In genomic region chr12:726281-727140, GRCh38 we compare ENCODE assay signal across 8 cellular contexts. TPM values are rescaled to one million over a fixed set of nuclear protein-coding genes. Genes with fewer than 3 reads are reported as not detected.
DNase-seq lines count a peak whose midpoint lies in the region; ATAC-seq and TF ChIP-seq lines count a peak whose summit lies in the region.

No MANE protein-coding gene starts in this region.

- no peak for TF ChIP-seq POLR2A in GM18505 (IDR thresholded peaks at IDR 0.05; ENCODE audit: borderline replicate concordance, extremely low read depth, insufficient read depth, insufficient read length)

- peak overlapping the region; percentile 52 to 82 (median 77) for H3K27ac Mint-ChIP-seq in CD4-positive, CD25-positive, alpha-beta regulatory T cell
- peak overlapping the region; percentile 44 for H3K27ac Mint-ChIP-seq in activated naive CD8-positive, alpha-beta T cell treated with anti-CD3 and anti-CD28 coated beads for 36 hours

- H3K27me3 ChIP-seq in CD4-positive, CD25-positive, alpha-beta regulatory T cell (ENCODE audit: control insufficient read depth, insufficient read depth, low read length), result no peaks in the 10 kb centered on the region
- H3K27me3 ChIP-seq in liver (ENCODE audit: control insufficient read depth in 4 of 4, insufficient read depth in 4 of 4, low read length in 3 of 4), result no peaks in the 10 kb centered on the region

- no peaks in the 10 kb centered on the region for H3K36me3 ChIP-seq in CD4-positive, CD25-positive, alpha-beta regulatory T cell (ENCODE audit: control insufficient read depth, insufficient read depth, low read length)
- no peaks in the 10 kb centered on the region for H3K36me3 ChIP-seq in liver (ENCODE audit: control insufficient read depth in 4 of 4, insufficient read depth in 3 of 4, low read depth in 1 of 4, low read length in 3 of 4)

- no peak for ATAC-seq in CD4-positive, CD25-positive, alpha-beta regulatory T cell (ENCODE audit: low read depth in 2 of 2)
- ATAC-seq in HG02938 (IDR thresholded peaks at IDR 0.05; ENCODE audit: unreplicated experiment) (no peak), GM21723 (IDR thresholded peaks at IDR 0.05; ENCODE audit: unreplicated experiment) (no peak), GM18505 (IDR thresholded peaks at IDR 0.05; ENCODE audit: unreplicated experiment) (no peak), HG03280 (IDR thresholded peaks at IDR 0.05; ENCODE audit: unreplicated experiment) (no peak)

- no peak for TF ChIP-seq CTCF in liver (IDR thresholded peaks at IDR 0.05; ENCODE audit: low read depth, low read length, missing input control)

- TF ChIP-seq RAD21 in liver (IDR thresholded peaks at IDR 0.05), result no peak

- no peak overlapping the region for H3K9ac ChIP-seq in liver (ENCODE audit: low read depth in 1 of 2, low read length in 2 of 2)

- H3K4me1 Mint-ChIP-seq in CD4-positive, CD25-positive, alpha-beta regulatory T cell, result peaks cover 37 to 78% (median 42%) of the 10 kb centered on the region in 4 donors
- peaks cover 67% of the 10 kb centered on the region for H3K4me1 Mint-ChIP-seq in activated naive CD8-positive, alpha-beta T cell treated with anti-CD3 and anti-CD28 coated beads for 36 hours

- peaks cover 25% of the 10 kb centered on the region for H3K4me1 ChIP-seq in CD4-positive, CD25-positive, alpha-beta regulatory T cell (ENCODE audit: control insufficient read depth, insufficient read depth, low read length, poor library complexity, severe bottlenecking)
- no peaks in the 10 kb centered on the region for H3K4me1 ChIP-seq in liver (ENCODE audit: control insufficient read depth in 4 of 4, insufficient read depth in 4 of 4, low read length in 3 of 4)

- peak overlapping the region in 1 of 4 donors; percentile 64 for H3K4me3 Mint-ChIP-seq in CD4-positive, CD25-positive, alpha-beta regulatory T cell
- H3K4me3 Mint-ChIP-seq in activated naive CD8-positive, alpha-beta T cell treated with anti-CD3 and anti-CD28 coated beads for 36 hours, result no peak overlapping the region

- 61% methylated on average over 5 of the region's 5 CpGs for WGBS in liver

- DNase-seq in CD4-positive, CD25-positive, alpha-beta regulatory T cell, result no peak
- peak; percentile 58 for DNase-seq in LoVo (ENCODE audit: low spot score)
- no peak for DNase-seq in activated naive CD8-positive, alpha-beta T cell treated with anti-CD3 and anti-CD28 coated beads for 36 hours

- peaks cover 0 to 2% (median 0%) of the 10 kb centered on the region in 7 donors for H3K9me3 Mint-ChIP-seq in CD4-positive, CD25-positive, alpha-beta regulatory T cell
- peaks cover 12% of the 10 kb centered on the region for H3K9me3 Mint-ChIP-seq in activated naive CD8-positive, alpha-beta T cell treated with anti-CD3 and anti-CD28 coated beads for 36 hours

- H3K27me3 Mint-ChIP-seq in CD4-positive, CD25-positive, alpha-beta regulatory T cell, result no peaks in the 10 kb centered on the region
- no peaks in the 10 kb centered on the region for H3K27me3 Mint-ChIP-seq in activated naive CD8-positive, alpha-beta T cell treated with anti-CD3 and anti-CD28 coated beads for 36 hours

- no peaks in the 10 kb centered on the region for H3K36me3 Mint-ChIP-seq in CD4-positive, CD25-positive, alpha-beta regulatory T cell
- H3K36me3 Mint-ChIP-seq in activated naive CD8-positive, alpha-beta T cell treated with anti-CD3 and anti-CD28 coated beads for 36 hours, result peaks cover 6% of the 10 kb centered on the region

- no peak overlapping the region for H3K4me3 ChIP-seq in CD4-positive, CD25-positive, alpha-beta regulatory T cell (ENCODE audit: low read depth, low read length)
- H3K4me3 ChIP-seq in liver (ENCODE audit: low read depth in 1 of 3, low read length in 3 of 3), result no peak overlapping the region

- no peaks in the 10 kb centered on the region for H3K9me3 ChIP-seq in CD4-positive, CD25-positive, alpha-beta regulatory T cell (ENCODE audit: control insufficient read depth in 2 of 2, low read length in 2 of 2)
- H3K9me3 ChIP-seq in liver (ENCODE audit: control insufficient read depth in 4 of 4, low read length in 3 of 4), result no peaks in the 10 kb centered on the region

- no peak overlapping the region for H3K27ac ChIP-seq in CD4-positive, CD25-positive, alpha-beta regulatory T cell (ENCODE audit: insufficient read depth, low read length, poor library complexity, severe bottlenecking)
- H3K27ac ChIP-seq in liver (ENCODE audit: low read depth in 1 of 2, low read length in 2 of 2), result no peak overlapping the region

TF ChIP-seq in liver, 16 proteins besides CTCF, POLR2A, EP300 and RAD21:
- TF ChIP-seq HNF4A (conservative IDR thresholded peaks at IDR 0.05), result peak; percentile 56 to 64
- TF ChIP-seq ZBTB33 (IDR thresholded peaks at IDR 0.05), result no peak
TF ChIP-seq in liver: peak in this region for 1.

RNA-seq across cellular contexts. Expression of gene WNK1, which starts 25.9 kb away (rescaled TPM):
- 360 TPM for total RNA-seq in CD4-positive, CD25-positive, alpha-beta regulatory T cell
- 10 to 100 TPM; 22.1 to 34.6 (median 28.1) TPM for polyA plus RNA-seq in CD4-positive, CD25-positive, alpha-beta regulatory T cell
- 100 to 1,000 TPM; 117 to 118 TPM for total RNA-seq in activated naive CD8-positive, alpha-beta T cell treated with anti-CD3 and anti-CD28 coated beads for 36 hours
- 100 to 1,000 TPM in 1 of 2 donors, 10 to 100 TPM in 1; 78.9 to 299 TPM for total RNA-seq in liver
- polyA plus RNA-seq in liver, result 10 to 100 TPM; 22.4 to 28.7 TPM
